ENCODE assay signal across 14 cellular contexts in genomic region chr16:28880955-28881354, GRCh38. TPM values are rescaled to one million over a fixed set of nuclear protein-coding genes. Genes with fewer than 3 reads are reported as not detected.
A peak's percentile ranks its signal among the peaks of the same experiment; 100 is the strongest.
DNase-seq lines count a peak whose midpoint lies in the region; ATAC-seq and TF ChIP-seq lines count a peak whose summit lies in the region.
"Had no signal": no experiment of that assay in that cellular context is flagged by ENCODE, and none has a peak within 500 bp of the region (broad histone marks: within the 10 kb centered on the region; RNA-seq: fewer than 3 reads in every experiment).

No MANE protein-coding gene starts in this region.

- peaks cover 13% of the 10 kb centered on the region for H3K4me1 Mint-ChIP-seq in activated T-cell treated with anti-CD3 and anti-CD28 coated beads, Interleukin-2, amount 50 U/mL, for 4 hours (ENCODE audit: low read depth)
- H3K4me1 Mint-ChIP-seq in endodermal cell, result peaks cover 10% of the 10 kb centered on the region

- no peaks in the 10 kb centered on the region for H3K9me3 ChIP-seq in endodermal cell (ENCODE audit: control insufficient read depth, low read length)
- no peaks in the 10 kb centered on the region for H3K9me3 ChIP-seq in gastrocnemius medialis
- H3K9me3 ChIP-seq in Karpas-422 (ENCODE audit: low read length), result no peaks in the 10 kb centered on the region
- H3K9me3 ChIP-seq: ovary had no signal

- peaks cover 15% of the 10 kb centered on the region for H3K79me2 ChIP-seq in Karpas-422 (ENCODE audit: low read length)

- ATAC-seq in activated T-cell treated with anti-CD3 and anti-CD28 coated beads, Interleukin-2, amount 50 U/mL, for 4 hours, result no peak
- no peak for ATAC-seq in gastrocnemius medialis

- no peaks in the 10 kb centered on the region for H3K36me3 Mint-ChIP-seq in activated T-cell treated with anti-CD3 and anti-CD28 coated beads, Interleukin-2, amount 50 U/mL, for 4 hours (ENCODE audit: insufficient read depth)
- no peaks in the 10 kb centered on the region for H3K36me3 Mint-ChIP-seq in endodermal cell (ENCODE audit: low read depth)

- H3K9me3 Mint-ChIP-seq in activated T-cell treated with anti-CD3 and anti-CD28 coated beads, Interleukin-2, amount 50 U/mL, for 4 hours, result no peaks in the 10 kb centered on the region
- H3K9me3 Mint-ChIP-seq in endodermal cell, result no peaks in the 10 kb centered on the region

- H3K4me1 ChIP-seq in endodermal cell (ENCODE audit: control insufficient read depth, insufficient read depth, low read length) (peaks cover 3% of the 10 kb centered on the region), gastrocnemius medialis (peaks cover 29 to 58% of the 10 kb centered on the region in 2 donors), Karpas-422 (ENCODE audit: low read length) (peaks cover 26% of the 10 kb centered on the region)

- H3K9ac ChIP-seq in endodermal cell (ENCODE audit: extremely low read depth, low read length, poor library complexity, severe bottlenecking) (no peak overlapping the region), Karpas-422 (ENCODE audit: low read length) (no peak overlapping the region)

- no peak overlapping the region for H3K4me2 ChIP-seq in Karpas-422 (ENCODE audit: low read depth, low read length, poor library complexity, severe bottlenecking)

- H3K36me3 ChIP-seq in endodermal cell (ENCODE audit: control insufficient read depth, insufficient read depth, low read length), result no peaks in the 10 kb centered on the region
- H3K36me3 ChIP-seq in gastrocnemius medialis, result no peaks in the 10 kb centered on the region
- H3K36me3 ChIP-seq in Karpas-422 (ENCODE audit: insufficient read depth, low read length), result no peaks in the 10 kb centered on the region
- H3K36me3 ChIP-seq: ovary had no signal

- no peak overlapping the region for H2AFZ ChIP-seq in Karpas-422 (ENCODE audit: low read length)

- TF ChIP-seq POLR2A in Raji (IDR thresholded peaks at IDR 0.05; ENCODE audit: insufficient read depth, low read depth, low read length) (0 out of 2 replicates have a peak, but pooled peaks have one; percentile 14), gastrocnemius medialis (IDR thresholded peaks at IDR 0.05) (no peak)

- intact Hi-C loops in gastrocnemius medialis (cut with DNase I; ENCODE audit: low total_unique reads), result loop anchor here (2.0 kb wide), 1 partner anchor 44 kb away; the partner anchor contains the start of gene RABEP2

- in situ Hi-C loops in gastrocnemius medialis (cut with MboI; ENCODE audit: low sequenced_read_pairs in 4 of 4), result no loop called here

- H3K27ac ChIP-seq in endodermal cell (ENCODE audit: low read depth, low read length) (no peak overlapping the region), gastrocnemius medialis (peak overlapping the region; percentile 83 to 92 (median 90)), coronary artery (no peak overlapping the region), Karpas-422 (ENCODE audit: low read length) (no peak overlapping the region)
- H3K27ac ChIP-seq: ovary had no signal

- no peaks in the 10 kb centered on the region for H3K9me2 ChIP-seq in Karpas-422 (replicated peaks; ENCODE audit: insufficient read depth, low read length)

- 76 to 88% methylated on average over 2 to 4 of the region's 4 CpGs for WGBS in endodermal cell (ENCODE audit: insufficient coverage in 1 of 2, insufficient read length in 1 of 2), 2 experiments

- H3K27me3 Mint-ChIP-seq in activated T-cell treated with anti-CD3 and anti-CD28 coated beads, Interleukin-2, amount 50 U/mL, for 4 hours (ENCODE audit: low read depth), result peaks cover 14% of the 10 kb centered on the region
- H3K27me3 Mint-ChIP-seq in endodermal cell (ENCODE audit: insufficient read depth), result peaks cover 23% of the 10 kb centered on the region

- H3K4me3 Mint-ChIP-seq in activated T-cell treated with anti-CD3 and anti-CD28 coated beads, Interleukin-2, amount 50 U/mL, for 4 hours, result peak overlapping the region; percentile 70
- H3K4me3 Mint-ChIP-seq in endodermal cell, result peak overlapping the region; percentile 79

- TF ChIP-seq CTCF in endodermal cell (conservative IDR thresholded peaks at IDR 0.05) (no peak), gastrocnemius medialis (IDR thresholded peaks at IDR 0.05 in 4 of 5, conservative IDR thresholded peaks at IDR 0.05 in 1 of 5) (no peak), coronary artery (IDR thresholded peaks at IDR 0.05) (no peak)

- no peaks in the 10 kb centered on the region for H4K20me1 ChIP-seq in Karpas-422 (ENCODE audit: insufficient read depth, low read depth, low read length)

- H3K27me3 ChIP-seq in endodermal cell (ENCODE audit: control insufficient read depth, insufficient read depth, low read length, poor library complexity, severe bottlenecking) (peaks cover 13% of the 10 kb centered on the region), gastrocnemius medialis (no peaks in the 10 kb centered on the region), Karpas-422 (ENCODE audit: low read length) (no peaks in the 10 kb centered on the region)
- H3K27me3 ChIP-seq: ovary had no signal

- no peak overlapping the region for H3K27ac Mint-ChIP-seq in endodermal cell

- H3K4me3 ChIP-seq in endodermal cell (ENCODE audit: low read length), result no peak overlapping the region
- H3K4me3 ChIP-seq in gastrocnemius medialis, result peak overlapping the region in 1 of 4 donors; percentile 77
- no peak overlapping the region for H3K4me3 ChIP-seq in coronary artery
- H3K4me3 ChIP-seq in Karpas-422 (ENCODE audit: low read length), result no peak overlapping the region
- H3K4me3 ChIP-seq: ovary had no signal

- DNase-seq in activated T-cell treated with anti-CD3 and anti-CD28 coated beads, Interleukin-2, amount 50 U/mL, for 4 hours, result no peak
- DNase-seq in activated T-cell treated with anti-CD3 and anti-CD28 coated beads for 4 hours, result no peak
- DNase-seq in endodermal cell, result no peak
- DNase-seq in gastrocnemius medialis, result no peak
- DNase-seq in hypothalamus (lab: John Stamatoyannopoulos, UW), result no peak
- DNase-seq in coronary artery (ENCODE audit: low spot score), result no peak
- DNase-seq in Karpas-422, result no peak
- DNase-seq: NCI-H1105; ovary; stimulated activated CD4-positive, alpha-beta T cell treated with anti-CD3 and anti-CD28 coated beads, Interleukin-15, amount 100 ng/mL, for 24 hours had no signal

RNA-seq across cellular contexts. Expression of gene ATP2A1, which starts 2.7 kb away (rescaled TPM):
- 1 to 10 TPM; 1.0 to 1.4 (median 1.4) TPM for total RNA-seq in activated T-cell treated with anti-CD3 and anti-CD28 coated beads, Interleukin-2, amount 50 U/mL, for 4 hours
- total RNA-seq in endodermal cell (1 to 10 TPM; 4.7 to 7.7 TPM), gastrocnemius medialis (100 to 1,000 TPM; 380 to 909 (median 764) TPM)
- polyA plus RNA-seq in endodermal cell (2013, experiment 1 of 2), result 2.2 TPM
- polyA plus RNA-seq in endodermal cell (2013, experiment 2 of 2), result 3.7 TPM
- 0.75 and 4.4 TPM in 2 replicates for total RNA-seq in Karpas-422 (2014; rRNA removed; shearing (Covaris generic); ENCODE audit: low replicate concordance)
- total RNA-seq: Daoy had no signal

RNA-seq across cellular contexts. Expression of gene SH2B1, which starts 17.3 kb away (rescaled TPM):
- total RNA-seq in activated T-cell treated with anti-CD3 and anti-CD28 coated beads, Interleukin-2, amount 50 U/mL, for 4 hours, result 10 to 100 TPM; 35.5 to 41.4 (median 41.0) TPM
- total RNA-seq in endodermal cell (10 to 100 TPM; 56.5 to 63.4 TPM), gastrocnemius medialis (10 to 100 TPM; 13.9 to 28.5 (median 20.6) TPM)
- polyA plus RNA-seq in endodermal cell (2013, experiment 1 of 2), result 42.6 TPM
- 33.7 TPM for polyA plus RNA-seq in endodermal cell (2013, experiment 2 of 2)
- total RNA-seq in Karpas-422 (2014; rRNA removed; shearing (Covaris generic); ENCODE audit: low replicate concordance), result 18.8 and 47.5 TPM in 2 replicates

RNA-seq across cellular contexts. Expression of gene TUFM, which starts 34.8 kb away (rescaled TPM):
- 100 to 1,000 TPM; 459 to 515 (median 499) TPM for total RNA-seq in activated T-cell treated with anti-CD3 and anti-CD28 coated beads, Interleukin-2, amount 50 U/mL, for 4 hours
- total RNA-seq in endodermal cell (100 to 1,000 TPM; 158 to 165 TPM), gastrocnemius medialis (100 to 1,000 TPM; 140 to 196 (median 167) TPM)
- polyA plus RNA-seq in endodermal cell (2013, experiment 1 of 2), result 116 TPM
- 105 TPM for polyA plus RNA-seq in endodermal cell (2013, experiment 2 of 2)
- total RNA-seq in Karpas-422 (2014; rRNA removed; shearing (Covaris generic); ENCODE audit: low replicate concordance), result 161 and 250 TPM in 2 replicates

RNA-seq across cellular contexts. Expression of gene RABEP2, which starts 44.1 kb away (rescaled TPM):
- 10 to 100 TPM; 21.9 to 27.1 (median 24.2) TPM for total RNA-seq in activated T-cell treated with anti-CD3 and anti-CD28 coated beads, Interleukin-2, amount 50 U/mL, for 4 hours
- total RNA-seq in endodermal cell (10 to 100 TPM; 16.1 to 19.2 TPM), gastrocnemius medialis (10 to 100 TPM in 1 of 4 donors, 1 to 10 TPM in 3; 2.9 to 13.9 (median 6.4) TPM)
- 7.8 TPM for polyA plus RNA-seq in endodermal cell (2013, experiment 1 of 2)
- 6.0 TPM for polyA plus RNA-seq in endodermal cell (2013, experiment 2 of 2)
- total RNA-seq in Karpas-422 (2014; rRNA removed; shearing (Covaris generic); ENCODE audit: low replicate concordance), result 15.9 and 52.4 TPM in 2 replicates

RNA-seq across cellular contexts. Expression of gene CD19, which starts 50.8 kb away (rescaled TPM):
- total RNA-seq in activated T-cell treated with anti-CD3 and anti-CD28 coated beads, Interleukin-2, amount 50 U/mL, for 4 hours, result 1 to 10 TPM; 1.1 to 8.5 (median 1.5) TPM
- not detected for total RNA-seq in endodermal cell
- not detected for polyA plus RNA-seq in endodermal cell (2013, experiment 1 of 2)
- not detected for polyA plus RNA-seq in endodermal cell (2013, experiment 2 of 2)
- not detected for total RNA-seq in gastrocnemius medialis
- 194 and 392 TPM in 2 replicates for total RNA-seq in Karpas-422 (2014; rRNA removed; shearing (Covaris generic); ENCODE audit: low replicate concordance)
- total RNA-seq: Daoy, NCI-H460 had no signal
- polyA plus RNA-seq: AG04450 had no signal

Comparison
In these comparisons a context has a peak if more than half of its experiments do, and no peak if none do; other contexts are left out.
1. H3K27ac ChIP-seq: peak in gastrocnemius medialis (4 of 4); none in endodermal cell (single experiment), coronary artery (0 of 2) and Karpas-422 (single experiment).
2. RNA of gene ATP2A1, which starts 2.7 kb away (total RNA-seq): 380 to 909 TPM in gastrocnemius medialis; 4.7 to 7.7 TPM in endodermal cell, 1.0 to 1.4 TPM in activated T-cell treated with anti-CD3 and anti-CD28 coated beads, Interleukin-2, amount 50 U/mL, for 4 hours and 0.75 to 4.4 TPM in Karpas-422; every median in the first group is over 10 times any median in the second.